Comparison of ENCODE assay signal across 8 cellular contexts in the genomic region with DNA sequence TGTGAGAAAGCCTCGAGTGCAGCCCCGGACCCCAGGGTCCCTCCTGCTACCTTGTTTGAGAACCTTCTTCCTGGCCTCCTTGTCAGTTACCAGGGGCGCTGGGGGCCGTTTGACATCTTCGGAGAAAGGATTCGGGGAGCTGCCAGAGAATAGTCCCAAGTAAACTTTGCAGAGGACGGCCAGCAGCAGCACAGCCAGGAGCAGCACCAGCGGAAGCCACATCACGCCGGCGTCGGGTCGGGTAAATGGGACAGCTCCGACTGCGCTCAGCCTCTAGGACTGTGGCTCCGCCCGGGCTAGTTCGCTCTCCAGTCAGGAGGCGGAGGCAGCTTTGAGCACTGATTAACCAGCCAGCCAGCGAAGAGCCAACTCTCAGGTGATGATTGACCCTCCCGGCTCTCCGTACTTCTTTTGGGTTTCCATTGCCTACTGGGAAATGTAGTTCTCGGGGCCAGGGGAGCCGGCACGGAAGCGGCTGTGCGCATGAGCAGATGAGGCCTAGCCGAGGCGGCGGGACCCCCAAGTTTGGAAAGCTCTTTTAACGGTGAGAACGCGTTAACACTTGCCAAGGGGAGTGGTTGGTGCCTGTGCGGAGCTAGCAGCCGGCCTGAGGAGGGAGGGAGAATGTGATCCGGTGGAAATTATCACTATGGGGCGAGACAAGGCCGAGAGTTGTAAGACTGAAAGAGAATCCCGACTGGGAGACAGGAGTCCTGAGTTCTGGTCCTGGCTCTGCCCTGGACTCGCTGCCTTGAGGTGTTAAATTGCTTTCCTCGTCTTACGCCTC. TPM values are rescaled to one million over a fixed set of nuclear protein-coding genes. Genes with fewer than 3 reads are reported as not detected.
DNase-seq lines count a peak whose midpoint lies in the region; ATAC-seq, FAIRE-seq and TF ChIP-seq lines count a peak whose summit lies in the region.

A gene (plus strand): TSS at position 484 of the 787 bp plus-strand sequence. CDS start 2,430 bp downstream, outside the sequence.
A gene (minus strand): TSS at position 243 of the 787 bp plus-strand sequence. CDS start 21 bp downstream, at position 222.

- H3K27me3 ChIP-seq in body of pancreas: no peaks in the 10 kb centered on the region

- peak within 1 kb of the TSS; percentile 74 for H3K27ac ChIP-seq in 22Rv1
- peak within 1 kb of the TSS; percentile 71 to 88 (median 83) for H3K27ac ChIP-seq in body of pancreas

- FAIRE-seq in TTC549 (lab: Jason Lieb, UNC): peak; percentile 95

- peak; percentile 92 to 99 (median 99) for TF ChIP-seq POLR2A in body of pancreas (IDR thresholded peaks at IDR 0.05)

- H3K36me3 ChIP-seq in body of pancreas (replicated peaks in 1 of 2; ENCODE audit: insufficient read depth in 1 of 2, low read depth in 2 of 2): peaks cover 5 to 10% of the 10 kb centered on the region in 2 donors

- DNase-seq in NCI-H2107 treated with DMSO at 0.1 percent for 48 hours (lab: John Stamatoyannopoulos, UW; ENCODE audit: unreplicated experiment) (peak; percentile 96), body of pancreas (peak; percentile 98 to 100 (median 99)), iPS DF 19.7 (ENCODE audit: low read depth, low spot score) (peak; percentile 99), sciatic nerve (ENCODE audit: low spot score) (peak; percentile 97)

- H3K4me1 ChIP-seq in body of pancreas: peaks cover 30% of the 10 kb centered on the region

- H3K4me3 ChIP-seq in body of pancreas: peak within 1 kb of the TSS; percentile 50 to 54

- no peaks in the 10 kb centered on the region for H3K9me3 ChIP-seq in body of pancreas

- TF ChIP-seq CTCF in 22Rv1 (IDR thresholded peaks at IDR 0.05) (no peak), body of pancreas (IDR thresholded peaks at IDR 0.05) (no peak)

- ATAC-seq in GM18520 (IDR thresholded peaks at IDR 0.05; ENCODE audit: unreplicated experiment) (peak; percentile 95), HG03064 (IDR thresholded peaks at IDR 0.05; ENCODE audit: low read depth, unreplicated experiment) (peak; percentile 93), body of pancreas (peak; percentile 99), sciatic nerve (peak; percentile 99)

- intact Hi-C loops in body of pancreas (cut with DNase I) (no loop called here), sciatic nerve (cut with DNase I) (no loop called here)

- 0% methylated on average over 28 to 42 of the region's 42 CpGs for WGBS in body of pancreas, 2 donors

RNA-seq across cellular contexts. Expression of the first gene that starts in this region (rescaled TPM):
- total RNA-seq in body of pancreas (10 to 100 TPM; 16.9 to 18.5 TPM), sciatic nerve (29.6 TPM)

RNA-seq across cellular contexts. Expression of the second gene that starts in this region (rescaled TPM):
- total RNA-seq in body of pancreas (10 to 100 TPM; 68.5 to 98.6 TPM), sciatic nerve (42.8 TPM)

Comparison
In these comparisons a context has a peak if more than half of its experiments do, and no peak if none do; other contexts are left out.
1. Peak in every context shown above with its lines: DNase-seq, ATAC-seq, H3K4me3 ChIP-seq and H3K27ac ChIP-seq.